Comparison of ENCODE assay signal across 8 cellular contexts in the genomic region with DNA sequence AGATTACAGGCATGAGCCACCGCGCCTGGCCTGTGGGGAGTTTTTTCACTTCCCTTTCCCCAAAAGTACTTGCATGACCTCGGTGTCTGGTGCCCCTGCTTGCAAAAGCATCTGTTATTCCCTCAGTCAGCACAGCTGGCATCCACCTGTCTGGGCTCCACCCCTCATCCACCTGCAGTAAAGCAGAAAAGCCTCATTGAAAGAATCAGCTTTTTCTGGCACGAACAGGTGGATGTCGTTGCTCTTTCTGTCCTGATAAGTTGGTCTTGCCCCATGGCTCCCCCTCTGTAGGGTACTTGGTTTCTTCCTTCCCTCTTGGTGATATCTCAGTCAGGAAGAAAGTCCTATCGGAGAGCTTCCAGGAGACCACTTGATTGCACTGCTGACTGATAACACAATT. TPM values are rescaled to one million over a fixed set of nuclear protein-coding genes. Genes with fewer than 3 reads are reported as not detected.
A peak's percentile ranks its signal among the peaks of the same experiment; 100 is the strongest.
DNase-seq lines count a peak whose midpoint lies in the region; ATAC-seq, FAIRE-seq and TF ChIP-seq lines count a peak whose summit lies in the region.

No MANE protein-coding gene starts in this region.

- no peaks in the 10 kb centered on the region for H3K27me3 ChIP-seq in pancreas

- ATAC-seq in GM19351 (IDR thresholded peaks at IDR 0.05; ENCODE audit: unreplicated experiment) (peak; percentile 71), HG03520 (IDR thresholded peaks at IDR 0.05; ENCODE audit: unreplicated experiment) (peak; percentile 66), pancreas (peak; percentile 64 to 81 (median 72))
- no peak for ATAC-seq in activated CD4-positive, CD25-positive, alpha-beta regulatory T cell treated with anti-CD3 and anti-CD28 coated beads, Interleukin-2, amount 50 U/mL, for 24 hours

- DNase-seq in SK-N-DZ (ENCODE audit: low spot score) (peak; percentile 50), pancreas (peak in 4 of 6 donors; percentile 56 to 68 (median 60)), cerebellar cortex (ENCODE audit: low spot score) (no peak), NCI-H524 treated with DMSO at 0.1 percent for 48 hours (lab: John Stamatoyannopoulos, UW) (no peak)
- DNase-seq in stimulated activated CD8-positive, alpha-beta memory T cell treated with anti-CD3 and anti-CD28 coated beads, Interleukin-4, amount 100 ng/mL, for 48 hours = no peak

- H3K36me3 ChIP-seq in pancreas = no peaks in the 10 kb centered on the region

- H3K4me1 ChIP-seq in pancreas = peaks cover 27 to 79% (median 35%) of the 10 kb centered on the region in 3 donors

- H3K9me3 ChIP-seq in pancreas = no peaks in the 10 kb centered on the region

- TF ChIP-seq CTCF in pancreas (IDR thresholded peaks at IDR 0.05) = no peak

- H3K4me3 ChIP-seq in pancreas = peak overlapping the region in 2 of 4 donors; percentile 11 to 20

- intact Hi-C loops in pancreas (cut with DNase I) = no loop called here

- 4 to 7% methylated on average over 6 of the region's 6 CpGs for WGBS in pancreas, 2 donors

- H3K27ac ChIP-seq in pancreas = peak overlapping the region; percentile 68 to 82 (median 74)

- no peak for FAIRE-seq in pancreas (lab: Jason Lieb, UNC)

RNA-seq across cellular contexts. Expression of a gene that starts 37.4 kb away (rescaled TPM):
- polyA plus RNA-seq in SK-N-DZ (2014; cell fraction: cytosol; rRNA removed) = 9.2 and 15.8 TPM in 2 replicates
- 5.4 and 7.1 TPM in 2 replicates for polyA plus RNA-seq in SK-N-DZ (2014; cell fraction: nucleus; rRNA removed)
- total RNA-seq in pancreas = 10 to 100 TPM; 36.4 to 54.2 (median 41.8) TPM
- polyA plus RNA-seq in pancreas = 10 to 100 TPM; 35.0 to 38.5 TPM

Comparison
In these comparisons a context has a peak if more than half of its experiments do, and no peak if none do; other contexts are left out.
1. ATAC-seq: peak in GM19351 (single experiment), HG03520 (single experiment) and pancreas (4 of 4); none in activated CD4-positive, CD25-positive, alpha-beta regulatory T cell treated with anti-CD3 and anti-CD28 coated beads, Interleukin-2, amount 50 U/mL, for 24 hours (0 of 2).
2. DNase-seq: peak in SK-N-DZ (single experiment) and pancreas (4 of 6); none in stimulated activated CD8-positive, alpha-beta memory T cell treated with anti-CD3 and anti-CD28 coated beads, Interleukin-4, amount 100 ng/mL, for 48 hours (single experiment), cerebellar cortex (single experiment) and NCI-H524 treated with DMSO at 0.1 percent for 48 hours (single experiment).